In genomic region chr2:217828336-217828735, GRCh38 we compare ENCODE assay signal across 17 cellular contexts.
DNase-seq lines count a peak whose midpoint lies in the region; ATAC-seq, FAIRE-seq and TF ChIP-seq lines count a peak whose summit lies in the region.
"Had no signal": no experiment of that assay in that cellular context is flagged by ENCODE, and none has a peak within 500 bp of the region (broad histone marks: within the 10 kb centered on the region; RNA-seq: fewer than 3 reads in every experiment).

No MANE protein-coding gene starts in this region.

- H4K20me1 ChIP-seq in K562 (replicated peaks; ENCODE audit: control insufficient read depth, insufficient read depth, low read length) = no peaks in the 10 kb centered on the region

- FAIRE-seq in K562 (lab: Jason Lieb, UNC) = no peak

- in situ Hi-C loops in K562 (cut with MboI) = no loop called here

- TF ChIP-seq POLR2A in K562 (conservative IDR thresholded peaks at IDR 0.05) (no peak), gastroesophageal sphincter (IDR thresholded peaks at IDR 0.05) (no peak), ovary (IDR thresholded peaks at IDR 0.05) (no peak), thyroid gland (IDR thresholded peaks at IDR 0.05) (no peak)

- H3K27me3 ChIP-seq in K562 (ENCODE audit: control insufficient read depth in 2 of 2, insufficient read depth in 2 of 2, low read length in 2 of 2) = no peaks in the 10 kb centered on the region
- no peaks in the 10 kb centered on the region for H3K27me3 ChIP-seq in gastroesophageal sphincter
- H3K27me3 ChIP-seq in ovary = no peaks in the 10 kb centered on the region
- no peaks in the 10 kb centered on the region for H3K27me3 ChIP-seq in thyroid gland

- no peaks in the 10 kb centered on the region for H3K9me1 ChIP-seq in K562 (ENCODE audit: control insufficient read depth, insufficient read depth, low read length)

- POLR2A ChIA-PET in K562 (lab: Yijun Ruan, JAX) = interaction anchor here (0.6 to 0.8 kb wide), 2 partner anchors 39 to 1330 kb away, joined by 3 read pairs; partner anchors contain the start of gene RPL37A

- ATAC-seq in K562 = no peak
- ATAC-seq in gastroesophageal sphincter = no peak
- ATAC-seq in GM21528 (IDR thresholded peaks at IDR 0.05; ENCODE audit: low FRiP score, unreplicated experiment) = no peak
- ATAC-seq: activated naive CD8-positive, alpha-beta T cell treated with anti-CD3 and anti-CD28 coated beads, Interleukin-2, amount 50 U/mL, for 24 hours had no signal

- H3K27ac ChIP-seq in K562 (ENCODE audit: extremely low read depth, low read depth, low read length) (peak overlapping the region; percentile 83; the same call in 2 of the 3 replicates), gastroesophageal sphincter (peak overlapping the region; percentile 70 to 93 (median 90)), ovary (peak overlapping the region; percentile 6 to 57), thyroid gland (peak overlapping the region; percentile 67 to 85 (median 83))
- H3K27ac ChIP-seq: C4-2B had no signal

- H3K36me3 ChIP-seq in K562 (ENCODE audit: control insufficient read depth, insufficient read depth, low read length) = no peaks in the 10 kb centered on the region; the same call in 2 of the 3 replicates
- H3K36me3 ChIP-seq in gastroesophageal sphincter = peaks cover 0 to 91% of the 10 kb centered on the region in 2 donors
- no peaks in the 10 kb centered on the region for H3K36me3 ChIP-seq in ovary
- peaks cover 33 to 36% of the 10 kb centered on the region in 2 donors for H3K36me3 ChIP-seq in thyroid gland

- H3K9ac ChIP-seq in K562 (ENCODE audit: insufficient read depth in 1 of 2, low read depth in 2 of 2, low read length in 2 of 2) = peak overlapping the region in 1 of 2 experiments; percentile 62; a peak in 1 of 4 replicates

- H3K4me2 ChIP-seq in K562 (ENCODE audit: insufficient read depth, low read length) = no peak overlapping the region

- no peak for TF ChIP-seq EP300 in K562 (IDR thresholded peaks at IDR 0.05; ENCODE audit: low read length)
- TF ChIP-seq EP300 in gastroesophageal sphincter (IDR thresholded peaks at IDR 0.05) = no peak
- no peak for TF ChIP-seq EP300 in ovary (IDR thresholded peaks at IDR 0.05)

- H2AFZ ChIP-seq in K562 (ENCODE audit: low read depth, low read length) = no peak overlapping the region

- WGBS in K562 (ENCODE audit: insufficient coverage, low coverage, missing lambda C conversion rate) = 43% methylated on average over 4 of the region's 4 CpGs
- WGBS in gastroesophageal sphincter (ENCODE audit: low coverage in 1 of 2), 2 donors = 75% methylated on average over 4 of the region's 4 CpGs; no CpG with 5 or more reads in 1 of the 2 donors
- 72 to 80% (median 79%) methylated on average over 4 of the region's 4 CpGs for WGBS in ovary, 3 donors
- WGBS in thyroid gland, 2 donors = 66 to 75% methylated on average over 4 of the region's 4 CpGs

- TF ChIP-seq RAD21 in K562 (CRISPR knock-in tag; conservative IDR thresholded peaks at IDR 0.05 in 1 of 2, IDR thresholded peaks at IDR 0.05 in 1 of 2) = no peak

- TF ChIP-seq CTCF in K562 (IDR thresholded peaks at IDR 0.05 in 2 of 3, conservative IDR thresholded peaks at IDR 0.05 in 1 of 3; ENCODE audit: insufficient read depth in 2 of 3, low read depth in 1 of 3, low read length in 3 of 3) (no peak), gastroesophageal sphincter (IDR thresholded peaks at IDR 0.05) (no peak), ovary (IDR thresholded peaks at IDR 0.05) (no peak), thyroid gland (IDR thresholded peaks at IDR 0.05) (no peak)

- H3K79me2 ChIP-seq in K562 (ENCODE audit: control insufficient read depth, insufficient read depth, low read length) = no peaks in the 10 kb centered on the region

- H3K4me3 ChIP-seq in K562 (no peak overlapping the region), gastroesophageal sphincter (no peak overlapping the region), ovary (no peak overlapping the region), thyroid gland (replicated peaks in 1 of 3) (no peak overlapping the region)

- no peak for DNase-seq in K562 (ENCODE audit: extremely low read depth in 1 of 4, low spot score in 3 of 4)
- DNase-seq in ovary = no peak
- DNase-seq in thyroid gland = peak in 1 of 2 donors; percentile 35
- no peak for DNase-seq in ureter (ENCODE audit: low spot score)
- DNase-seq in activated CD4-positive, alpha-beta T cell treated with anti-CD3 and anti-CD28 coated beads, Interleukin-2, amount 50 U/mL, for 4 hours = no peak
- DNase-seq in cerebellar nuclear complex (lab: John Stamatoyannopoulos, UW) = no peak
- DNase-seq: activated gamma-delta T cell; activated naive CD8-positive, alpha-beta T cell treated with anti-CD3 and anti-CD28 coated beads, Interleukin-2, amount 50 U/mL, for 24 hours; Calu3; EL; left colon; NCI-H1105; NCI-H1930; NCI-H226 had no signal

- BruUV-seq in K562 (replicated peaks; lab: Mats Ljungman, UMichigan) = no TSS peak

- intact Hi-C loops in K562 (cut with micrococcal nuclease) = no loop called here
- intact Hi-C loops in ovary (cut with DNase I) = no loop called here
- intact Hi-C loops in thyroid gland (cut with DNase I) = no loop called here

- H3K4me1 ChIP-seq in K562 (replicated peaks in 1 of 2; ENCODE audit: control insufficient read depth in 2 of 2, insufficient read depth in 2 of 2, low read length in 2 of 2) (peaks cover 35 to 39% of the 10 kb centered on the region in 2 experiments; a peak in 4 of 5 replicates), gastroesophageal sphincter (peaks cover 14 to 100% (median 60%) of the 10 kb centered on the region in 3 donors), ovary (ENCODE audit: insufficient read depth) (peaks cover 13% of the 10 kb centered on the region), thyroid gland (peaks cover 33 to 46% of the 10 kb centered on the region in 2 donors)

- H3K9me3 ChIP-seq in K562 (replicated peaks; ENCODE audit: control insufficient read depth, insufficient read depth, low read depth, low read length) (no peaks in the 10 kb centered on the region), gastroesophageal sphincter (no peaks in the 10 kb centered on the region), ovary (no peaks in the 10 kb centered on the region), thyroid gland (no peaks in the 10 kb centered on the region)

- CTCF ChIA-PET in K562 (lab: Yijun Ruan, JAX; ENCODE audit: low intra/inter-chr PET ratio) = no interaction called here

TF ChIP-seq in K562, 482 proteins besides CTCF, POLR2A, EP300 and RAD21:
- TF ChIP-seq RBM34 (IDR thresholded peaks at IDR 0.05; ENCODE audit: borderline replicate concordance, insufficient read depth, low read length) (no peak), NR3C1 (CRISPR knock-in tag; IDR thresholded peaks at IDR 0.05) (no peak), RUNX1 (IDR thresholded peaks at IDR 0.05; ENCODE audit: low read depth) (no peak), BDP1 (IDR thresholded peaks at IDR 0.05; ENCODE audit: insufficient read depth, insufficient read length) (no peak), HSF4 (CRISPR knock-in tag; IDR thresholded peaks at IDR 0.05; ENCODE audit: borderline replicate concordance) (no peak), MTA1 (IDR thresholded peaks at IDR 0.05; ENCODE audit: borderline replicate concordance) (no peak)

Comparison
In these comparisons a context has a peak if more than half of its experiments do, and no peak if none do; other contexts are left out.
1. H3K27ac ChIP-seq: peak in every context shown above with its lines; median percentile 90 in gastroesophageal sphincter; 83 in K562; 83 in thyroid gland; 32 in ovary.